1 cellular context compared by ENCODE assay signal in the genomic region with DNA sequence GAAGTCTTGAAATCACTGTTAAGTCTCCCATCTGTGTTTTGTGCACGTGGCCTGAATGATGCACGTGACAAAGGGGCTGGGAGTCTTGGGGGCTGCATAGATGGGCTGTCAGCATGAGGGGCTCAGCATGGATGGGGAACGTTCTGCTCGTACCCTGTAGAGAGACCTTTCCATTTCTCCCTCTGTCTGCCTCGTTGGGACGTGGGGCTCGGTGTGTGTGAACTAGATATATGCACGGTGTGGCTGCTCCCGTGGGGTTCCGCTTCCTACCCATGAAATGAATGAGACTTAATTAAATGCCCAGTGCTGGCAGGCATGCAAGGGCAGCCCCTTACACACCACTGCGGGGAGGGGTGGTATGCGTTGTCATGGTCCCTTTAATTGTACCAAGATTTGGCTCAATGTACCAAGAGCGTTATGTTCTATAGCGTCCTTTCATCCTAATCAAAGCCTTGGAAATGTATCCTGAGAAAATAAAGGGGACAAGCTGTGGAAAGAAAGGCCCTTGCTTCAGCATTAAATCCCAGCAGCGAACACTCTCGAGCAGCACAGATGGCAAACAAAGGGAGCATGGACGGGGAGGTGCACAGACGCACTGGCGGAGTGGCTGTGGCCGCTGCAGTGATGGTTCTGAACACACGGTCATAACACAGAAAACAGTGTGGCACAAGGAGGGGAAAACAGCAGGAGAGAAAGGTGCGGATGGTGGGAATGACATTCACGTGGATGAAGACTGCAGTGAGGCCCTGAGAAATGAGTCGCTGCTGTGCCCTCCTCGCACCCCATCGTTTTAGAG.
TF ChIP-seq lines count a peak whose summit lies in the region.

No MANE protein-coding gene starts in this region.

TF ChIP-seq in HepG2, 621 proteins besides CTCF, POLR2A, EP300 and RAD21:
- TF ChIP-seq, protein P1, sequence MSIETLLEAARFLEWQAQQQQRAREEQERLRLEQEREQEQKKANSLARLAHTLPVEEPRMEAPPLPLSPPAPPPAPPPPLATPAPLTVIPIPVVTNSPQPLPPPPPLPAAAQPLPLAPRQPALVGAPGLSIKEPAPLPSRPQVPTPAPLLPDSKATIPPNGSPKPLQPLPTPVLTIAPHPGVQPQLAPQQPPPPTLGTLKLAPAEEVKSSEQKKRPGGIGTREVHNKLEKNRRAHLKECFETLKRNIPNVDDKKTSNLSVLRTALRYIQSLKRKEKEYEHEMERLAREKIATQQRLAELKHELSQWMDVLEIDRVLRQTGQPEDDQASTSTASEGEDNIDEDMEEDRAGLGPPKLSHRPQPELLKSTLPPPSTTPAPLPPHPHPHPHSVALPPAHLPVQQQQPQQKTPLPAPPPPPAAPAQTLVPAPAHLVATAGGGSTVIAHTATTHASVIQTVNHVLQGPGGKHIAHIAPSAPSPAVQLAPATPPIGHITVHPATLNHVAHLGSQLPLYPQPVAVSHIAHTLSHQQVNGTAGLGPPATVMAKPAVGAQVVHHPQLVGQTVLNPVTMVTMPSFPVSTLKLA (IDR thresholded peaks at IDR 0.05): peak; percentile 20; the same call in 1 of the 2 replicates
- no peak for TF ChIP-seq ZNF605 (CRISPR knock-in tag; IDR thresholded peaks at IDR 0.05)
